8 cellular contexts compared by ENCODE assay signal in genomic region chr1:43947890-43948437, GRCh38. TPM values are rescaled to one million over a fixed set of nuclear protein-coding genes. Genes with fewer than 3 reads are reported as not detected.
DNase-seq lines count a peak whose midpoint lies in the region; FAIRE-seq and TF ChIP-seq lines count a peak whose summit lies in the region.

No MANE protein-coding gene starts in this region.

- peaks cover 10 to 15% of the 10 kb centered on the region in 2 experiments for H3K36me3 ChIP-seq in keratinocyte (ENCODE audit: control insufficient read depth in 2 of 2, extremely low read depth in 1 of 2, insufficient read depth in 2 of 2, low read length in 2 of 2)

- H3K27ac ChIP-seq in keratinocyte (ENCODE audit: control insufficient read depth, insufficient read depth, low read length) (no peak overlapping the region), substantia nigra (ENCODE audit: low read depth, low read length, poor library complexity, severe bottlenecking) (peak overlapping the region; percentile 98)

- H3K9me3 ChIP-seq in keratinocyte (ENCODE audit: control insufficient read depth, low read depth, low read length): no peaks in the 10 kb centered on the region

- peak overlapping the region; percentile 76 for H3K27ac Mint-ChIP-seq in T-helper 2 cell treated with Interferon-gamma antibody and Interleukin-4, amounts not matched to agents 5 μg/mL and 100 μg/mL, for 36 hours
- H3K27ac Mint-ChIP-seq in activated T-helper 1 cell treated with anti-CD3 and anti-CD28 coated beads, Interleukin-12 subunit alpha, Interleukin-12 subunit beta, Interleukin-2, Interleukin-4 antibody, amounts not matched to agents 30 ng/mL and 10 ng/mL and 1 ng/mL, durations not matched to agents 14 hours and 24 hours and 36 hours: peak overlapping the region; percentile 61

- no peak overlapping the region for H2AFZ ChIP-seq in keratinocyte (ENCODE audit: control insufficient read depth, low read length)

- no peak for FAIRE-seq in keratinocyte (lab: Jason Lieb, UNC)

- H3K4me3 ChIP-seq in keratinocyte (ENCODE audit: control insufficient read depth in 2 of 3, extremely low read depth in 1 of 3, insufficient read depth in 2 of 3, low read depth in 1 of 3, low read length in 3 of 3): peak overlapping the region; percentile 72 to 85 (median 79)

- H4K20me1 ChIP-seq in keratinocyte (ENCODE audit: control insufficient read depth, extremely low read depth, insufficient read depth, low read length): peaks cover 5% of the 10 kb centered on the region

- no peaks in the 10 kb centered on the region for H3K27me3 ChIP-seq in keratinocyte (ENCODE audit: control insufficient read depth, extremely low read depth, insufficient read depth, low read length)

- H3K79me2 ChIP-seq in keratinocyte (ENCODE audit: control insufficient read depth, insufficient read depth, low read length): peaks cover 59% of the 10 kb centered on the region

- peaks cover 34% of the 10 kb centered on the region for H3K4me1 Mint-ChIP-seq in T-helper 2 cell treated with Interferon-gamma antibody and Interleukin-4, amounts not matched to agents 5 μg/mL and 100 μg/mL, for 36 hours (ENCODE audit: low read depth)
- peaks cover 48% of the 10 kb centered on the region for H3K4me1 Mint-ChIP-seq in activated T-helper 1 cell treated with anti-CD3 and anti-CD28 coated beads, Interleukin-12 subunit alpha, Interleukin-12 subunit beta, Interleukin-2, Interleukin-4 antibody, amounts not matched to agents 30 ng/mL and 10 ng/mL and 1 ng/mL, durations not matched to agents 14 hours and 24 hours and 36 hours (ENCODE audit: low read depth)

- H3K9me3 Mint-ChIP-seq in T-helper 2 cell treated with Interferon-gamma antibody and Interleukin-4, amounts not matched to agents 5 μg/mL and 100 μg/mL, for 36 hours: no peaks in the 10 kb centered on the region
- H3K9me3 Mint-ChIP-seq in activated T-helper 1 cell treated with anti-CD3 and anti-CD28 coated beads, Interleukin-12 subunit alpha, Interleukin-12 subunit beta, Interleukin-2, Interleukin-4 antibody, amounts not matched to agents 30 ng/mL and 10 ng/mL and 1 ng/mL, durations not matched to agents 14 hours and 24 hours and 36 hours: no peaks in the 10 kb centered on the region

- TF ChIP-seq CTCF in keratinocyte (optimal IDR thresholded peaks at IDR 0.05 in 1 of 3, IDR thresholded peaks at IDR 0.05 in 1 of 3, conservative IDR thresholded peaks at IDR 0.05 in 1 of 3; ENCODE audit: extremely low read depth in 1 of 3, insufficient read depth in 2 of 3, low read length in 3 of 3): no peak
- no peak for TF ChIP-seq CTCF in GM13977 (IDR thresholded peaks at IDR 0.05; ENCODE audit: extremely low read depth, insufficient read depth, missing control alignments)

- peaks cover under 1% of the 10 kb centered on the region for H3K9me1 ChIP-seq in keratinocyte (ENCODE audit: control insufficient read depth, extremely low read depth, insufficient read depth, low read length)

- no peaks in the 10 kb centered on the region for H3K27me3 Mint-ChIP-seq in T-helper 2 cell treated with Interferon-gamma antibody and Interleukin-4, amounts not matched to agents 5 μg/mL and 100 μg/mL, for 36 hours (ENCODE audit: low read depth)
- H3K27me3 Mint-ChIP-seq in activated T-helper 1 cell treated with anti-CD3 and anti-CD28 coated beads, Interleukin-12 subunit alpha, Interleukin-12 subunit beta, Interleukin-2, Interleukin-4 antibody, amounts not matched to agents 30 ng/mL and 10 ng/mL and 1 ng/mL, durations not matched to agents 14 hours and 24 hours and 36 hours (ENCODE audit: insufficient read depth): no peaks in the 10 kb centered on the region

- peak overlapping the region; percentile 89 for H3K4me2 ChIP-seq in keratinocyte (ENCODE audit: control insufficient read depth, extremely low read depth, insufficient read depth, low read depth, low read length)

- intact Hi-C loops in activated T-helper 1 cell treated with anti-CD3 and anti-CD28 coated beads, Interleukin-12 subunit alpha, Interleukin-12 subunit beta, Interleukin-2, Interleukin-4 antibody, amounts not matched to agents 30 ng/mL and 10 ng/mL and 1 ng/mL, durations not matched to agents 14 hours and 24 hours and 36 hours (cut with micrococcal nuclease): loop anchor here (2.0 kb wide), 1 partner anchor 417 kb away; the partner anchor contains the start of gene PTPRF

- peak overlapping the region; percentile 98 for H3K9ac ChIP-seq in keratinocyte (ENCODE audit: control insufficient read depth, extremely low read depth, insufficient read depth, low read length)

- DNase-seq in T-helper 2 cell treated with Interferon-gamma antibody and Interleukin-4, amounts not matched to agents 5 μg/mL and 100 μg/mL, for 36 hours (ENCODE audit: low spot score): no peak
- no peak for DNase-seq in T-helper 2 cell
- DNase-seq in activated T-helper 1 cell treated with anti-CD3 and anti-CD28 coated beads, Interleukin-12 subunit alpha, Interleukin-12 subunit beta, Interleukin-2, Interleukin-4 antibody, amounts not matched to agents 30 ng/mL and 10 ng/mL and 1 ng/mL, durations not matched to agents 14 hours and 24 hours and 36 hours (ENCODE audit: low spot score): no peak
- no peak for DNase-seq in keratinocyte (ENCODE audit: low read depth, low spot score)
- peak in 5 of 49 donors; percentile 37 to 52 (median 38) for DNase-seq in substantia nigra (lab: John Stamatoyannopoulos, UW)
- no peak for DNase-seq in GM13977 (ENCODE audit: low spot score)
- DNase-seq in iPS-NIHi7 (ENCODE audit: extremely low spot score): no peak
- DNase-seq in H4 (ENCODE audit: low spot score): no peak

- peaks cover 2% of the 10 kb centered on the region for H3K36me3 Mint-ChIP-seq in T-helper 2 cell treated with Interferon-gamma antibody and Interleukin-4, amounts not matched to agents 5 μg/mL and 100 μg/mL, for 36 hours (ENCODE audit: low read depth)
- peaks cover 13% of the 10 kb centered on the region for H3K36me3 Mint-ChIP-seq in activated T-helper 1 cell treated with anti-CD3 and anti-CD28 coated beads, Interleukin-12 subunit alpha, Interleukin-12 subunit beta, Interleukin-2, Interleukin-4 antibody, amounts not matched to agents 30 ng/mL and 10 ng/mL and 1 ng/mL, durations not matched to agents 14 hours and 24 hours and 36 hours (ENCODE audit: low read depth)

- H3K4me3 Mint-ChIP-seq in T-helper 2 cell treated with Interferon-gamma antibody and Interleukin-4, amounts not matched to agents 5 μg/mL and 100 μg/mL, for 36 hours: peak overlapping the region; percentile 96
- peak overlapping the region; percentile 97 for H3K4me3 Mint-ChIP-seq in activated T-helper 1 cell treated with anti-CD3 and anti-CD28 coated beads, Interleukin-12 subunit alpha, Interleukin-12 subunit beta, Interleukin-2, Interleukin-4 antibody, amounts not matched to agents 30 ng/mL and 10 ng/mL and 1 ng/mL, durations not matched to agents 14 hours and 24 hours and 36 hours

- in situ Hi-C loops in GM13977 (cut with MboI; ENCODE audit: low pct_unique_long_range_greater_than_20kb, low sequenced_read_pairs, unreplicated experiment): loop anchor here (25.0 kb wide), 1 partner anchor 411 kb away; the partner anchor contains the start of gene PTPRF

- dilution Hi-C loops in keratinocyte (cut with MboI; ENCODE audit: extremely low pct_ligation_motif_present, low sequenced_read_pairs): loop anchor here (25.0 kb wide), 2 partner anchors 111 to 236 kb away; partner anchors contain the start of gene ST3GAL3

- H3K4me1 ChIP-seq in keratinocyte (ENCODE audit: control insufficient read depth, extremely low read depth, insufficient read depth, low read length): peaks cover 25% of the 10 kb centered on the region

RNA-seq across cellular contexts. Expression of gene IPO13, which starts 1.2 kb away (rescaled TPM):
- total RNA-seq in activated T-helper 1 cell treated with anti-CD3 and anti-CD28 coated beads, Interleukin-12 subunit alpha, Interleukin-12 subunit beta, Interleukin-2, Interleukin-4 antibody, amounts not matched to agents 30 ng/mL and 10 ng/mL and 1 ng/mL, durations not matched to agents 14 hours and 24 hours and 36 hours: 28.6 and 33.9 TPM in 2 replicates
- 20.7 to 40.0 TPM (median 35.7 TPM) in 3 replicates for polyA plus RNA-seq in keratinocyte
- polyA plus RNA-seq in keratinocyte (2011; ENCODE audit: low read depth): 29.5 TPM
- polyA plus RNA-seq in keratinocyte (2011; cell fraction: cytosol; rRNA removed): 23.3 and 31.4 TPM in 2 replicates
- 88.6 and 100 TPM in 2 replicates for polyA plus RNA-seq in keratinocyte (2011; cell fraction: nucleus; rRNA removed)
- 28.3 and 31.7 TPM in 2 replicates for polyA plus RNA-seq in keratinocyte (2012; ENCODE audit: low replicate concordance)
- 68.1 to 123 TPM (median 111 TPM) in 3 replicates for polyA minus RNA-seq in keratinocyte
- polyA minus RNA-seq in keratinocyte (2011; cell fraction: cytosol; rRNA and poly(A)+ RNA removed): 58.1 TPM
- 46.1 and 57.6 TPM in 2 replicates for polyA minus RNA-seq in keratinocyte (2011; cell fraction: nucleus; rRNA and poly(A)+ RNA removed)
- total RNA-seq in H4 (2014; rRNA removed; shearing (Covaris generic)): 18.8 and 22.6 TPM in 2 replicates

RNA-seq across cellular contexts. Expression of gene ARTN, which starts 14.4 kb away (rescaled TPM):
- 0.24 and 0.88 TPM in 2 replicates for total RNA-seq in activated T-helper 1 cell treated with anti-CD3 and anti-CD28 coated beads, Interleukin-12 subunit alpha, Interleukin-12 subunit beta, Interleukin-2, Interleukin-4 antibody, amounts not matched to agents 30 ng/mL and 10 ng/mL and 1 ng/mL, durations not matched to agents 14 hours and 24 hours and 36 hours
- polyA plus RNA-seq in keratinocyte: 27.2 to 49.5 TPM (median 36.0 TPM) in 3 replicates
- 8.9 TPM for polyA plus RNA-seq in keratinocyte (2011; ENCODE audit: low read depth)
- 16.7 and 46.2 TPM in 2 replicates for polyA plus RNA-seq in keratinocyte (2011; cell fraction: cytosol; rRNA removed)
- polyA plus RNA-seq in keratinocyte (2011; cell fraction: nucleus; rRNA removed): 106 and 145 TPM in 2 replicates
- polyA plus RNA-seq in keratinocyte (2012; ENCODE audit: low replicate concordance): 37.6 and 101 TPM in 2 replicates
- polyA minus RNA-seq in keratinocyte: 15.1 to 47.6 TPM (median 17.2 TPM) in 3 replicates
- 62.5 TPM for polyA minus RNA-seq in keratinocyte (2011; cell fraction: cytosol; rRNA and poly(A)+ RNA removed)
- 36.9 and 48.7 TPM in 2 replicates for polyA minus RNA-seq in keratinocyte (2011; cell fraction: nucleus; rRNA and poly(A)+ RNA removed)
- total RNA-seq in H4 (2014; rRNA removed; shearing (Covaris generic)): 0.25 TPM in 1 of 2 replicates, not detected in the other

RNA-seq across cellular contexts. Expression of gene DPH2, which starts 21.8 kb away (rescaled TPM):
- total RNA-seq in activated T-helper 1 cell treated with anti-CD3 and anti-CD28 coated beads, Interleukin-12 subunit alpha, Interleukin-12 subunit beta, Interleukin-2, Interleukin-4 antibody, amounts not matched to agents 30 ng/mL and 10 ng/mL and 1 ng/mL, durations not matched to agents 14 hours and 24 hours and 36 hours: 73.8 and 74.8 TPM in 2 replicates
- polyA plus RNA-seq in keratinocyte: 30.3 to 35.1 TPM (median 33.5 TPM) in 3 replicates
- polyA plus RNA-seq in keratinocyte (2011; ENCODE audit: low read depth): 20.3 TPM
- polyA plus RNA-seq in keratinocyte (2011; cell fraction: cytosol; rRNA removed): 20.0 and 29.5 TPM in 2 replicates
- polyA plus RNA-seq in keratinocyte (2011; cell fraction: nucleus; rRNA removed): 72.0 and 76.9 TPM in 2 replicates
- polyA plus RNA-seq in keratinocyte (2012; ENCODE audit: low replicate concordance): 25.8 and 25.9 TPM in 2 replicates
- 29.9 to 66.6 TPM (median 33.9 TPM) in 3 replicates for polyA minus RNA-seq in keratinocyte
- polyA minus RNA-seq in keratinocyte (2011; cell fraction: cytosol; rRNA and poly(A)+ RNA removed): 35.1 TPM
- polyA minus RNA-seq in keratinocyte (2011; cell fraction: nucleus; rRNA and poly(A)+ RNA removed): 19.2 and 21.3 TPM in 2 replicates
- total RNA-seq in H4 (2014; rRNA removed; shearing (Covaris generic)): 28.5 and 44.1 TPM in 2 replicates

RNA-seq across cellular contexts. Expression of gene ATP6V0B, which starts 26.8 kb away (rescaled TPM):
- total RNA-seq in activated T-helper 1 cell treated with anti-CD3 and anti-CD28 coated beads, Interleukin-12 subunit alpha, Interleukin-12 subunit beta, Interleukin-2, Interleukin-4 antibody, amounts not matched to agents 30 ng/mL and 10 ng/mL and 1 ng/mL, durations not matched to agents 14 hours and 24 hours and 36 hours: 187 and 195 TPM in 2 replicates
- polyA plus RNA-seq in keratinocyte: 195 to 325 TPM (median 233 TPM) in 3 replicates
- polyA plus RNA-seq in keratinocyte (2011; ENCODE audit: low read depth): 37.8 TPM
- 213 and 278 TPM in 2 replicates for polyA plus RNA-seq in keratinocyte (2011; cell fraction: cytosol; rRNA removed)
- polyA plus RNA-seq in keratinocyte (2011; cell fraction: nucleus; rRNA removed): 257 and 265 TPM in 2 replicates
- polyA plus RNA-seq in keratinocyte (2012; ENCODE audit: low replicate concordance): 176 and 266 TPM in 2 replicates
- polyA minus RNA-seq in keratinocyte: 176 to 259 TPM (median 180 TPM) in 3 replicates
- polyA minus RNA-seq in keratinocyte (2011; cell fraction: cytosol; rRNA and poly(A)+ RNA removed): 211 TPM
- 69.2 and 72.5 TPM in 2 replicates for polyA minus RNA-seq in keratinocyte (2011; cell fraction: nucleus; rRNA and poly(A)+ RNA removed)
- 193 and 213 TPM in 2 replicates for total RNA-seq in H4 (2014; rRNA removed; shearing (Covaris generic))

RNA-seq across cellular contexts. Expression of gene B4GALT2, which starts 31.0 kb away (rescaled TPM):
- total RNA-seq in activated T-helper 1 cell treated with anti-CD3 and anti-CD28 coated beads, Interleukin-12 subunit alpha, Interleukin-12 subunit beta, Interleukin-2, Interleukin-4 antibody, amounts not matched to agents 30 ng/mL and 10 ng/mL and 1 ng/mL, durations not matched to agents 14 hours and 24 hours and 36 hours: 51.2 and 51.3 TPM in 2 replicates
- polyA plus RNA-seq in keratinocyte: 39.6 to 60.7 TPM (median 50.4 TPM) in 3 replicates
- 10.2 TPM for polyA plus RNA-seq in keratinocyte (2011; ENCODE audit: low read depth)
- 28.8 and 65.0 TPM in 2 replicates for polyA plus RNA-seq in keratinocyte (2011; cell fraction: cytosol; rRNA removed)
- polyA plus RNA-seq in keratinocyte (2011; cell fraction: nucleus; rRNA removed): 25.2 and 34.4 TPM in 2 replicates
- 39.3 and 79.8 TPM in 2 replicates for polyA plus RNA-seq in keratinocyte (2012; ENCODE audit: low replicate concordance)
- polyA minus RNA-seq in keratinocyte: 43.2 to 116 TPM (median 55.0 TPM) in 3 replicates
- polyA minus RNA-seq in keratinocyte (2011; cell fraction: cytosol; rRNA and poly(A)+ RNA removed): 108 TPM
- 21.2 and 21.3 TPM in 2 replicates for polyA minus RNA-seq in keratinocyte (2011; cell fraction: nucleus; rRNA and poly(A)+ RNA removed)
- total RNA-seq in H4 (2014; rRNA removed; shearing (Covaris generic)): 87.5 and 92.8 TPM in 2 replicates
